ENCODE assay signal across 1 cellular context in genomic region chr20:5085380-5085779, GRCh38.
TF ChIP-seq lines count a peak whose summit lies in the region.

No MANE protein-coding gene starts in this region.

TF ChIP-seq in HepG2, 621 proteins besides CTCF, POLR2A, EP300 and RAD21:
- TF ChIP-seq ZNF350 (CRISPR knock-in tag; IDR thresholded peaks at IDR 0.05; ENCODE audit: borderline replicate concordance, low read depth): no peak
- TF ChIP-seq HINFP (CRISPR knock-in tag; IDR thresholded peaks at IDR 0.05; ENCODE audit: low read depth): no peak
- no peak for TF ChIP-seq JUN (CRISPR knock-in tag; IDR thresholded peaks at IDR 0.05)
- TF ChIP-seq ATM (IDR thresholded peaks at IDR 0.05; ENCODE audit: borderline replicate concordance): no peak
- TF ChIP-seq REST (IDR thresholded peaks at IDR 0.05; ENCODE audit: borderline replicate concordance in 1 of 2, low read depth in 1 of 2, low read length in 2 of 2): no peak
- TF ChIP-seq CCAR2 (optimal IDR thresholded peaks at IDR 0.05; ENCODE audit: low read depth, low read length): no peak
- TF ChIP-seq ZNF788 (CRISPR knock-in tag; IDR thresholded peaks at IDR 0.05; ENCODE audit: borderline replicate concordance): no peak
- TF ChIP-seq FOXP4 (CRISPR knock-in tag; IDR thresholded peaks at IDR 0.05): no peak
